In the genomic region with DNA sequence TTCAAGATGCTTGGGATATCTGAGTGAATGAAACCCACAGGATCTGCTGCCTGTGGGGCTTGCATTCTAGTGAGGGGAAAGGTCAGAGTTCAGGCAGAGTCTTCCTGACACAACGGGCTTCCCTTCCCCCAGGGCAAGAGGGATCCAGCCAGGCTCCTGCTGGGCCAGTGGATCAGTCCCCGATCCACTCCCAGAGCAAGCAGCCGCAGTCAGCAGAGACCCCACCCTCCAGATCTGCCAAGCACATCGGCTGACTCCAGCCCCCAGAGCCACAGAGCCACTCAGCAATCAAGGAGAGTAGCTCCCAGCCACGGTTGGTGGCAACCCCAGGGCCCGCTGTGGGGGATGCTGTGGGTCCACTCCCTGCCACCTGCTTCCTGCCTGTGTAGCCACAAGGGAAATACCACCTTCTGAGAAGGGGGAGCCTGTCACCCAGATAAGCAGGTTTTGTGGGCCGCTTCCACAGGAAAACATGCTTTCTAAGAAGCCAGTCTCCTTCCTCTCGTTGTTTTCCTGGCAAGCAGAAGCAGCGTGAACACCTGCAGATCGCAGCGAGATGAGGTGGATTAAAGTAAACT, we compare ENCODE assay signal across 10 cellular contexts. TPM values are rescaled to one million over a fixed set of nuclear protein-coding genes. Genes with fewer than 3 reads are reported as not detected.
DNase-seq lines count a peak whose midpoint lies in the region; ATAC-seq and TF ChIP-seq lines count a peak whose summit lies in the region.
"Had no signal": no experiment of that assay in that cellular context is flagged by ENCODE, and none has a peak within 500 bp of the region (broad histone marks: within the 10 kb centered on the region; RNA-seq: fewer than 3 reads in every experiment).

No MANE protein-coding gene starts in this region.

- CTCF ChIA-PET in CD8-positive, alpha-beta memory T cell (lab: Charles Lee): interaction anchor here (1.9 to 2.6 kb wide), 2 partner anchors 10 kb away, joined by 9 to 13 read pairs; no protein-coding TSS in a partner anchor
- CTCF ChIA-PET in naive thymus-derived CD4-positive, alpha-beta T cell (lab: Charles Lee): interaction anchor here (1.0 to 1.9 kb wide), 2 partner anchors 9 to 43 kb away, joined by 3 to 8 read pairs; no protein-coding TSS in a partner anchor

- no peaks in the 10 kb centered on the region for H3K36me3 Mint-ChIP-seq in CD8-positive, alpha-beta memory T cell
- peaks cover 0 to 13% (median 0%) of the 10 kb centered on the region in 5 donors for H3K36me3 Mint-ChIP-seq in naive thymus-derived CD4-positive, alpha-beta T cell

- DNase-seq in CD8-positive, alpha-beta memory T cell: peak in 4 of 5 donors; percentile 24 to 69 (median 54)
- DNase-seq in HL-60 (ENCODE audit: low read depth in 1 of 2, low spot score in 1 of 2): peak; percentile 46 to 81
- DNase-seq in activated CD4-positive, alpha-beta T cell treated with anti-CD3 and anti-CD28 coated beads for 4 hours: peak; percentile 28 to 39
- peak in 8 of 9 donors; percentile 49 to 75 (median 68) for DNase-seq in naive thymus-derived CD4-positive, alpha-beta T cell
- DNase-seq in foreskin fibroblast: no peak
- DNase-seq in left lung: no peak
- DNase-seq in esophagus squamous epithelium (lab: John Stamatoyannopoulos, UW): no peak

- TF ChIP-seq POLR2A in esophagus squamous epithelium (IDR thresholded peaks at IDR 0.05): no peak

- no peaks in the 10 kb centered on the region for H3K9me3 ChIP-seq in CD8-positive, alpha-beta memory T cell (ENCODE audit: low read length)
- H3K9me3 ChIP-seq in naive thymus-derived CD4-positive, alpha-beta T cell (ENCODE audit: control insufficient read depth in 2 of 3, low read length in 3 of 3): no peaks in the 10 kb centered on the region
- H3K9me3 ChIP-seq in left lung (no peaks in the 10 kb centered on the region), esophagus squamous epithelium (no peaks in the 10 kb centered on the region)
- H3K9me3 ChIP-seq: thoracic aorta had no signal

- H3K4me1 ChIP-seq in CD8-positive, alpha-beta memory T cell (ENCODE audit: insufficient read depth, low read length): peaks cover 38% of the 10 kb centered on the region
- peaks cover 23 to 27% of the 10 kb centered on the region in 2 donors for H3K4me1 ChIP-seq in naive thymus-derived CD4-positive, alpha-beta T cell (ENCODE audit: control insufficient read depth in 2 of 2, insufficient read depth in 2 of 2, low read length in 2 of 2)
- H3K4me1 ChIP-seq in left lung (peaks cover 3 to 12% of the 10 kb centered on the region in 2 donors), esophagus squamous epithelium (peaks cover 0 to 32% (median 7%) of the 10 kb centered on the region in 3 donors)

- peaks cover 28 to 37% (median 30%) of the 10 kb centered on the region in 3 donors for H3K4me1 Mint-ChIP-seq in CD8-positive, alpha-beta memory T cell
- H3K4me1 Mint-ChIP-seq in naive thymus-derived CD4-positive, alpha-beta T cell: peaks cover 12 to 65% (median 40%) of the 10 kb centered on the region in 7 donors

- no peak for TF ChIP-seq CTCF in HL-60 (IDR thresholded peaks at IDR 0.05; ENCODE audit: insufficient read depth, low read length)
- no peak for TF ChIP-seq CTCF in foreskin fibroblast (IDR thresholded peaks at IDR 0.05; ENCODE audit: low read depth, low read length)
- TF ChIP-seq CTCF in left lung (IDR thresholded peaks at IDR 0.05): no peak
- no peak for TF ChIP-seq CTCF in esophagus squamous epithelium (IDR thresholded peaks at IDR 0.05)

- no peaks in the 10 kb centered on the region for H3K27me3 ChIP-seq in CD8-positive, alpha-beta memory T cell (ENCODE audit: insufficient read depth, low read length, poor library complexity, severe bottlenecking)
- H3K27me3 ChIP-seq in HL-60 (ENCODE audit: insufficient read depth, poor library complexity, severe bottlenecking) (no peaks in the 10 kb centered on the region), left lung (peaks cover 0 to 26% of the 10 kb centered on the region in 2 donors), esophagus squamous epithelium (peaks cover 0 to 15% (median 0%) of the 10 kb centered on the region in 4 donors)
- no peaks in the 10 kb centered on the region for H3K27me3 ChIP-seq in naive thymus-derived CD4-positive, alpha-beta T cell (ENCODE audit: control insufficient read depth in 2 of 2, insufficient read depth in 2 of 2, low read length in 2 of 2)

- POLR2A ChIA-PET in CD8-positive, alpha-beta memory T cell (lab: Charles Lee): no interaction called here
- POLR2A ChIA-PET in naive thymus-derived CD4-positive, alpha-beta T cell (lab: Charles Lee): interaction anchor here (0.7 kb wide), 1 partner anchor 38 kb away, joined by 4 read pairs; no protein-coding TSS in a partner anchor

- 37 to 38% methylated on average over 3 to 5 of the region's 11 CpGs for WGBS in esophagus squamous epithelium, 2 donors

- no peak overlapping the region for H3K4me3 ChIP-seq in CD8-positive, alpha-beta memory T cell (ENCODE audit: low read length)
- H3K4me3 ChIP-seq in HL-60 (replicated peaks; ENCODE audit: insufficient read depth, low read length) (no peak overlapping the region), foreskin fibroblast (ENCODE audit: low read depth in 1 of 2, low read length in 2 of 2) (no peak overlapping the region), left lung (no peak overlapping the region), esophagus squamous epithelium (no peak overlapping the region)
- peak overlapping the region; percentile 43 for H3K4me3 ChIP-seq in naive thymus-derived CD4-positive, alpha-beta T cell (ENCODE audit: low read length)
- H3K4me3 ChIP-seq: thoracic aorta had no signal

- H3K4me3 Mint-ChIP-seq in CD8-positive, alpha-beta memory T cell: peak overlapping the region; percentile 14 to 83 (median 68)
- H3K4me3 Mint-ChIP-seq in naive thymus-derived CD4-positive, alpha-beta T cell: peak overlapping the region; percentile 66 to 82 (median 79)
- H3K4me3 Mint-ChIP-seq: mesothelial cell of epicardium had no signal

- peak; percentile 10 for ATAC-seq in GM19468 (IDR thresholded peaks at IDR 0.05; ENCODE audit: extremely low read depth, unreplicated experiment)
- ATAC-seq in naive thymus-derived CD4-positive, alpha-beta T cell: peak; percentile 81
- no peak for ATAC-seq in left lung

- H3K27me3 Mint-ChIP-seq in CD8-positive, alpha-beta memory T cell: peaks cover 14 to 26% of the 10 kb centered on the region in 2 donors
- H3K27me3 Mint-ChIP-seq in naive thymus-derived CD4-positive, alpha-beta T cell: no peaks in the 10 kb centered on the region

- no peak overlapping the region for H3K27ac ChIP-seq in CD8-positive, alpha-beta memory T cell (ENCODE audit: low read depth, low read length)
- H3K27ac ChIP-seq in HL-60 (replicated peaks): no peak overlapping the region
- H3K27ac ChIP-seq in naive thymus-derived CD4-positive, alpha-beta T cell (ENCODE audit: low read depth, low read length): peak overlapping the region; percentile 60
- H3K27ac ChIP-seq in left lung: no peak overlapping the region
- H3K27ac ChIP-seq in esophagus squamous epithelium: no peak overlapping the region
- H3K27ac ChIP-seq: thoracic aorta had no signal

- no peaks in the 10 kb centered on the region for H3K36me3 ChIP-seq in CD8-positive, alpha-beta memory T cell (ENCODE audit: insufficient read depth, low read length)
- H3K36me3 ChIP-seq in naive thymus-derived CD4-positive, alpha-beta T cell (ENCODE audit: control insufficient read depth in 2 of 3, insufficient read depth in 3 of 3, low read length in 3 of 3): no peaks in the 10 kb centered on the region
- H3K36me3 ChIP-seq in left lung (no peaks in the 10 kb centered on the region), esophagus squamous epithelium (no peaks in the 10 kb centered on the region)
- H3K36me3 ChIP-seq: thoracic aorta had no signal

- intact Hi-C loops in naive thymus-derived CD4-positive, alpha-beta T cell (cut with micrococcal nuclease): loop anchor here (2.0 to 10.0 kb wide), 6 partner anchors 51 to 1414 kb away; partner anchors contain the start of gene OPA1 (in 1 of the 2)
- intact Hi-C loops in left lung (cut with DNase I) (no loop called here), esophagus squamous epithelium (cut with DNase I) (no loop called here)

- peak overlapping the region in 1 of 8 donors; percentile 73 for H3K27ac Mint-ChIP-seq in CD8-positive, alpha-beta memory T cell
- peak overlapping the region; percentile 71 to 93 (median 85) for H3K27ac Mint-ChIP-seq in naive thymus-derived CD4-positive, alpha-beta T cell
- H3K27ac Mint-ChIP-seq: mesothelial cell of epicardium had no signal

- peaks cover 0 to 5% (median 0%) of the 10 kb centered on the region in 5 donors for H3K9me3 Mint-ChIP-seq in CD8-positive, alpha-beta memory T cell
- H3K9me3 Mint-ChIP-seq in naive thymus-derived CD4-positive, alpha-beta T cell: peaks cover 0 to 7% (median 3%) of the 10 kb centered on the region in 11 donors
- H3K9me3 Mint-ChIP-seq: mesothelial cell of epicardium had no signal

RNA-seq across cellular contexts. Expression of gene CPN2, which starts 44.9 kb away (rescaled TPM):
- not detected for total RNA-seq in CD8-positive, alpha-beta memory T cell
- not detected for polyA plus RNA-seq in CD8-positive, alpha-beta memory T cell
- total RNA-seq in naive thymus-derived CD4-positive, alpha-beta T cell: not detected
- not detected for polyA plus RNA-seq in naive thymus-derived CD4-positive, alpha-beta T cell
- total RNA-seq in left lung (not detected), esophagus squamous epithelium (not detected)
- total RNA-seq: mesothelial cell of epicardium, thoracic aorta had no signal

Comparison
In these comparisons a context has a peak if more than half of its experiments do, and no peak if none do; other contexts are left out.
1. DNase-seq: peak in CD8-positive, alpha-beta memory T cell (4 of 5), HL-60 (2 of 2), activated CD4-positive, alpha-beta T cell treated with anti-CD3 and anti-CD28 coated beads for 4 hours (2 of 2) and naive thymus-derived CD4-positive, alpha-beta T cell (8 of 9); none in foreskin fibroblast (0 of 2), left lung (0 of 2) and esophagus squamous epithelium (single experiment).
2. intact Hi-C loops: an anchor here in naive thymus-derived CD4-positive, alpha-beta T cell (2.0 to 10.0 kb wide); none called in left lung and esophagus squamous epithelium.